Comparison of ENCODE assay signal across 12 cellular contexts in the genomic region with DNA sequence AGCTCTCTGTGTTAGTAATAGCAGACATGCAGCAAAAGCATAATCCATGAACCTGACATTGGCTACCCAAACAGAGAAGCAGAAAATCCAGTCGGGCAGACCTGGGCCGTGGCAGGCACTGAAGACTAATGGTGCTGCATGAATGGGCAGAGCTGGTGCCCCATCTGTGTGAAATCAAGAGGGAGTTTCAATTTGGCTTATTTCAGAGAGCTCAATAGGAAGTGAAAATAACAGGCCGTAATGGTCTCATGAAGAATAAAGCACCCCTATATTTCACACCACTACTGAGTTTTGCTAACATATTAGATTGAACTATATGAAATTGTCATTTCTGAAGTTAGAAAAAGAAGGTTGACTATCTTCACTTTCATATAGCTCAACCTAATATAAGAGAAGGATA.
DNase-seq lines count a peak whose midpoint lies in the region; ATAC-seq and FAIRE-seq lines count a peak whose summit lies in the region.
"Had no signal": no experiment of that assay in that cellular context is flagged by ENCODE, and none has a peak within 500 bp of the region (broad histone marks: within the 10 kb centered on the region; RNA-seq: fewer than 3 reads in every experiment).

No MANE protein-coding gene starts in this region.

- peak overlapping the region; percentile 38 to 54 for H3K4me3 Mint-ChIP-seq in effector memory CD8-positive, alpha-beta T cell
- H3K4me3 Mint-ChIP-seq: WTC11 had no signal

- H3K9me3 Mint-ChIP-seq in effector memory CD8-positive, alpha-beta T cell, result no peaks in the 10 kb centered on the region

- ATAC-seq in GM21515 (IDR thresholded peaks at IDR 0.05; ENCODE audit: unreplicated experiment) (peak; percentile 95), HG03175 (IDR thresholded peaks at IDR 0.05; ENCODE audit: unreplicated experiment) (peak; percentile 98), Right ventricle myocardium inferior (no peak)
- peak; percentile 57 for ATAC-seq in effector memory CD8-positive, alpha-beta T cell (replicated peaks)
- ATAC-seq: heart left ventricle, WTC11 had no signal

- H3K27me3 Mint-ChIP-seq in effector memory CD8-positive, alpha-beta T cell, result peaks cover 19 to 31% of the 10 kb centered on the region in 2 donors

- no peak overlapping the region for H3K27ac Mint-ChIP-seq in effector memory CD8-positive, alpha-beta T cell
- H3K27ac Mint-ChIP-seq: WTC11 had no signal

- H3K36me3 Mint-ChIP-seq in effector memory CD8-positive, alpha-beta T cell (ENCODE audit: insufficient read depth), result no peaks in the 10 kb centered on the region
- H3K36me3 Mint-ChIP-seq: WTC11 had no signal

- DNase-seq in GM18507 (ENCODE audit: extremely low spot score, insufficient read length, low read depth), result peak; percentile 17
- DNase-seq in effector memory CD8-positive, alpha-beta T cell, result no peak
- no peak for DNase-seq in hepatic stellate cell (ENCODE audit: low spot score)
- DNase-seq in Right ventricle myocardium inferior (ENCODE audit: missing footprints), result no peak
- no peak for DNase-seq in medulla oblongata (ENCODE audit: extremely low spot score)
- no peak for DNase-seq in inferior parietal cortex (ENCODE audit: extremely low spot score)
- DNase-seq: heart left ventricle, NCI-H774 had no signal

- H3K4me1 Mint-ChIP-seq in effector memory CD8-positive, alpha-beta T cell (ENCODE audit: low read depth in 2 of 2), result peaks cover 1 to 4% of the 10 kb centered on the region in 2 donors

- intact Hi-C loops in Right ventricle myocardium inferior (cut with DNase I), result no loop called here

- peak; percentile 96 for FAIRE-seq in GM18507 (lab: Jason Lieb, UNC)
- FAIRE-seq: D721Med had no signal
